1 cellular context compared by ENCODE assay signal in the genomic region with DNA sequence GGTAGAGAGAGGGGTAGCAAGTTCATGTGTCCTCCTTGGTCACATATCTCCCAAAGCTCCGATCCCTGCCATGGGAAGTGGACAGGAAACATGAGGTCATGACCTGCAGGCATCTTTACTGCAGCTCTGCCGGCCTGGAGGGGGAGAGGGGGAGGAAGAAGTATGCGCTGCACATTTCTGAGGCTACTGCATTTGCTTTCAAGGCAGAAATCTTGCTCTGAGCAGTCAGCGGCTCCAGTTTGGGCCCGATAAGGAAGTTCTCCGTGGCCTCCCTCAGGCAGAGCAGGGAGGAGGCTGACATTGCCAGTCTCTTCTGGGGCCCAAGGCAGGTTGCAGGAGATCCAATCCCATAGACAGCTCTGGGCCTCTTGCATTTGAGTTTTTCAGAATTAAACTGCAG.
TF ChIP-seq lines count a peak whose summit lies in the region.

No MANE protein-coding gene starts in this region.

TF ChIP-seq in IMR-90, 13 proteins besides CTCF, POLR2A, EP300 and RAD21:
- TF ChIP-seq USF2 (IDR thresholded peaks at IDR 0.05; ENCODE audit: low read depth, low read length) (no peak), CEBPB (IDR thresholded peaks at IDR 0.05; ENCODE audit: low read depth, low read length) (no peak), MXI1 (IDR thresholded peaks at IDR 0.05; ENCODE audit: borderline replicate concordance, low read depth, low read length) (no peak), BHLHE40 (IDR thresholded peaks at IDR 0.05; ENCODE audit: low read depth, low read length) (no peak), RCOR1 (IDR thresholded peaks at IDR 0.05; ENCODE audit: insufficient replicate concordance, low read length) (no peak), CHD1 (IDR thresholded peaks at IDR 0.05; ENCODE audit: low read depth, low read length) (no peak), MAFK (IDR thresholded peaks at IDR 0.05; ENCODE audit: low read depth, low read length) (no peak), RFX5 (IDR thresholded peaks at IDR 0.05; ENCODE audit: low read depth, low read length) (no peak), MAZ (IDR thresholded peaks at IDR 0.05; ENCODE audit: borderline replicate concordance, low read depth, low read length) (no peak), NFE2L2 (IDR thresholded peaks at IDR 0.05; ENCODE audit: low read depth, low read length) (no peak), FOS (IDR thresholded peaks at IDR 0.05; ENCODE audit: low read depth, low read length) (no peak), SMC3 (IDR thresholded peaks at IDR 0.05; ENCODE audit: low read depth, low read length) (no peak)
- TF ChIP-seq, protein P1, sequence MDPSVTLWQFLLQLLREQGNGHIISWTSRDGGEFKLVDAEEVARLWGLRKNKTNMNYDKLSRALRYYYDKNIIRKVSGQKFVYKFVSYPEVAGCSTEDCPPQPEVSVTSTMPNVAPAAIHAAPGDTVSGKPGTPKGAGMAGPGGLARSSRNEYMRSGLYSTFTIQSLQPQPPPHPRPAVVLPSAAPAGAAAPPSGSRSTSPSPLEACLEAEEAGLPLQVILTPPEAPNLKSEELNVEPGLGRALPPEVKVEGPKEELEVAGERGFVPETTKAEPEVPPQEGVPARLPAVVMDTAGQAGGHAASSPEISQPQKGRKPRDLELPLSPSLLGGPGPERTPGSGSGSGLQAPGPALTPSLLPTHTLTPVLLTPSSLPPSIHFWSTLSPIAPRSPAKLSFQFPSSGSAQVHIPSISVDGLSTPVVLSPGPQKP (IDR thresholded peaks at IDR 0.05; ENCODE audit: borderline replicate concordance, low read depth, low read length) = no peak
